22 cellular contexts compared by ENCODE assay signal in genomic region chr2:11122380-11122779, GRCh38. TPM values are rescaled to one million over a fixed set of nuclear protein-coding genes. Genes with fewer than 3 reads are reported as not detected.
DNase-seq lines count a peak whose midpoint lies in the region; ATAC-seq, FAIRE-seq and TF ChIP-seq lines count a peak whose summit lies in the region.
"Had no signal": no experiment of that assay in that cellular context is flagged by ENCODE, and none has a peak within 500 bp of the region (broad histone marks: within the 10 kb centered on the region; RNA-seq: fewer than 3 reads in every experiment).

No MANE protein-coding gene starts in this region.

- no peak overlapping the region for H3K4me2 ChIP-seq in mesendoderm (ENCODE audit: low read length)

- POLR2A ChIA-PET in Caco-2 (lab: Charles Lee) = no interaction called here

- no peak overlapping the region for H4K8ac ChIP-seq in mesendoderm (ENCODE audit: low read depth, low read length)

- TF ChIP-seq CTCF in Caco-2 (IDR thresholded peaks at IDR 0.05; ENCODE audit: insufficient read depth in 1 of 2, low read depth in 1 of 2, low read length in 1 of 2, severe bottlenecking in 1 of 2, unreplicated experiment in 1 of 2) = no peak
- TF ChIP-seq CTCF in NB4 (IDR thresholded peaks at IDR 0.05; ENCODE audit: low read depth, low read length) = no peak
- TF ChIP-seq CTCF in bronchial epithelial cell (IDR thresholded peaks at IDR 0.05; ENCODE audit: insufficient read depth, low read length, severe bottlenecking) = no peak

- H3K4me1 ChIP-seq in Caco-2 = peaks cover 3% of the 10 kb centered on the region; the same call in 1 of the 2 replicates
- H3K4me1 ChIP-seq in mesendoderm (ENCODE audit: control insufficient read depth, low read depth, low read length) = no peaks in the 10 kb centered on the region

- FAIRE-seq in bronchial epithelial cell (lab: Jason Lieb, UNC) = no peak
- FAIRE-seq: GM18507 had no signal

- H3K18ac ChIP-seq in mesendoderm (ENCODE audit: low read length) = no peak overlapping the region

- no peak overlapping the region for H3K9ac ChIP-seq in mesendoderm (ENCODE audit: low read length)

- CTCF ChIA-PET in Caco-2 (lab: Charles Lee) = interaction anchor here (2.7 kb wide), 1 partner anchor 10 kb away, joined by 21 read pairs; a partner anchor contains a TSS

- H3K27me3 Mint-ChIP-seq in Caco-2 (ENCODE audit: insufficient read depth, unreplicated experiment) = no peaks in the 10 kb centered on the region

- no peaks in the 10 kb centered on the region for H3K9me3 Mint-ChIP-seq in Caco-2 (ENCODE audit: unreplicated experiment)
- H3K9me3 Mint-ChIP-seq: CD8-positive, alpha-beta T cell had no signal

- no peak overlapping the region for H2BK120ac ChIP-seq in mesendoderm (ENCODE audit: low read depth, low read length)

- peak overlapping the region; percentile 63 for H3K27ac Mint-ChIP-seq in Caco-2 (ENCODE audit: unreplicated experiment)
- H3K27ac Mint-ChIP-seq: CD8-positive, alpha-beta T cell had no signal

- H4K5ac ChIP-seq in mesendoderm (ENCODE audit: low read length) = no peak overlapping the region

- intact Hi-C loops in Caco-2 (cut with micrococcal nuclease; ENCODE audit: unreplicated experiment) = loop anchor here (10.0 kb wide), 1 partner anchor 418 kb away; no protein-coding TSS in a partner anchor

- TF ChIP-seq POLR2A in NB4 (IDR thresholded peaks at IDR 0.05; ENCODE audit: extremely low read depth, insufficient read length) = no peak

- H3K4me3 ChIP-seq in Caco-2 (ENCODE audit: low read depth, low read length) = no peak overlapping the region
- no peak overlapping the region for H3K4me3 ChIP-seq in NB4 (ENCODE audit: low read depth, low read length)
- no peak overlapping the region for H3K4me3 ChIP-seq in bronchial epithelial cell (ENCODE audit: low read depth, low read length)
- no peak overlapping the region for H3K4me3 ChIP-seq in mesendoderm (ENCODE audit: low read length)
- H3K4me3 ChIP-seq: MG63, SK-N-MC had no signal

- no TSS peak for BruUV-seq in Caco-2 (replicated peaks; lab: Mats Ljungman, UMichigan)

- H3K36me3 ChIP-seq in Caco-2 (ENCODE audit: control insufficient read depth, insufficient read depth, low read length) (no peaks in the 10 kb centered on the region), bronchial epithelial cell (ENCODE audit: control insufficient read depth, insufficient read depth, low read length) (no peaks in the 10 kb centered on the region), mesendoderm (ENCODE audit: control insufficient read depth, insufficient read depth, low read length) (no peaks in the 10 kb centered on the region)
- H3K36me3 ChIP-seq: MG63 had no signal

- no peak overlapping the region for H3K56ac ChIP-seq in mesendoderm (ENCODE audit: low read length)

- DNase-seq in Caco-2 (peak in 1 of 2 experiments; percentile 34), NB4 (ENCODE audit: low read depth) (peak; percentile 43), bronchial epithelial cell (ENCODE audit: low read depth) (peak; percentile 49), mesendoderm (peak; percentile 22), NCI-H2029 (lab: John Stamatoyannopoulos, UW) (no peak)
- DNase-seq in activated CD4-positive, alpha-beta T cell treated with anti-CD3 and anti-CD28 coated beads, Interleukin-2, amount 50 U/mL, for 1 hour = no peak
- DNase-seq: AML-193; C1 segment of cervical spinal cord; CD8-positive, alpha-beta T cell; GDM1; MG63; NCI-H1092; NCI-H1436; NCI-H526; PC-3; RPMI8226; SHP77; SW 1271 had no signal

- ATAC-seq in HG02840 (IDR thresholded peaks at IDR 0.05; ENCODE audit: low FRiP score, unreplicated experiment) (no peak), GM21367 (IDR thresholded peaks at IDR 0.05; ENCODE audit: unreplicated experiment) (no peak)
- ATAC-seq: CD8-positive, alpha-beta T cell; PC-3 had no signal

- H3K4me1 Mint-ChIP-seq in Caco-2 (ENCODE audit: low read depth, unreplicated experiment) = peaks cover 7% of the 10 kb centered on the region

- no peaks in the 10 kb centered on the region for H3K9me3 ChIP-seq in Caco-2
- H3K9me3 ChIP-seq: MG63 had no signal

- H2AK5ac ChIP-seq in mesendoderm (ENCODE audit: low read length) = no peak overlapping the region

- H3K79me2 ChIP-seq in mesendoderm (ENCODE audit: control insufficient read depth, insufficient read depth, low read length) = no peaks in the 10 kb centered on the region

- H3K4me3 Mint-ChIP-seq in Caco-2 (ENCODE audit: unreplicated experiment) = no peak overlapping the region
- H3K4me3 Mint-ChIP-seq: CD8-positive, alpha-beta T cell had no signal

- no peaks in the 10 kb centered on the region for H3K27me3 ChIP-seq in Caco-2 (replicated peaks; ENCODE audit: control insufficient read depth, insufficient read depth, low read length)
- H3K27me3 ChIP-seq in bronchial epithelial cell (ENCODE audit: control insufficient read depth, insufficient read depth, low read length) = no peaks in the 10 kb centered on the region
- no peaks in the 10 kb centered on the region for H3K27me3 ChIP-seq in mesendoderm (ENCODE audit: insufficient read depth, low read length, poor library complexity)
- H3K27me3 ChIP-seq: MG63 had no signal

- H3K27ac ChIP-seq in mesendoderm (ENCODE audit: low read depth, low read length) = no peak overlapping the region
- H3K27ac ChIP-seq: SK-N-MC had no signal

- H2BK5ac ChIP-seq in mesendoderm (ENCODE audit: low read length) = no peak overlapping the region

- H3K4ac ChIP-seq in mesendoderm (ENCODE audit: low read depth, low read length) = no peak overlapping the region

- WGBS in mesendoderm (ENCODE audit: extremely low coverage, insufficient coverage, low lambda C conversion rate) = no CpG with 5 or more reads among the region's 9 CpGs

- H3K79me1 ChIP-seq in mesendoderm (ENCODE audit: low read length) = no peaks in the 10 kb centered on the region

- H3K36me3 Mint-ChIP-seq in Caco-2 (ENCODE audit: insufficient read depth, unreplicated experiment) = no peaks in the 10 kb centered on the region
- H3K36me3 Mint-ChIP-seq: CD8-positive, alpha-beta T cell had no signal

- H2BK15ac ChIP-seq in mesendoderm (replicated peaks; ENCODE audit: low read depth) = no peak overlapping the region

- H3K23ac ChIP-seq in mesendoderm (ENCODE audit: low read length) = no peak overlapping the region

RNA-seq across cellular contexts. Expression of gene SLC66A3, which starts 32.9 kb away (rescaled TPM):
- total RNA-seq in Caco-2 (2022) (10.4 and 12.1 TPM in 2 replicates), bronchial epithelial cell (17.6 and 21.3 TPM in 2 replicates)
- 6.9 TPM for polyA plus RNA-seq in mesendoderm (2013, experiment 1 of 2)
- polyA plus RNA-seq in mesendoderm (2013, experiment 2 of 2) = 6.5 TPM

Comparison
In these comparisons a context has a peak if more than half of its experiments do, and no peak if none do; other contexts are left out.
1. DNase-seq: peak in NB4 (single experiment), bronchial epithelial cell (single experiment) and mesendoderm (single experiment); none in activated CD4-positive, alpha-beta T cell treated with anti-CD3 and anti-CD28 coated beads, Interleukin-2, amount 50 U/mL, for 1 hour (single experiment) and NCI-H2029 (single experiment).